Comparison of ENCODE assay signal across 16 cellular contexts in the genomic region with DNA sequence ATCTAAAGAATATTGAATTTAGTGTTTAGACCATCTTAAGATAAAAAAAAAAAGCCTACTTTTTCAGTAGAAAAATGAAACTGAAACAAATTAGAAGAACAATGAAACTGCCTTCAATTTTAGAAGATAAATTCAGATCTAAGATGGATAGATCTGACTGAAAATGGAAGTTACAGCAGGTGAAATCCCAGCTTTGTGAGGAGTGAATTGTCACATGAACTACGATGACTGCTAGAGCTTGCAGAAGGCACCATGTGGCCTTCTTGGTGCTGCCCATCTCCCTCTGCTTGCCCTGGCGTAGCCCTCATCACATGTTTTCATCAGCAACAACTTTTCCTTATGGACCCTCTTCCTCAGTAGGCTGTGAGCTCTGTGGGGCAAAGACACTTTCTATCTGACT. TPM values are rescaled to one million over a fixed set of nuclear protein-coding genes. Genes with fewer than 3 reads are reported as not detected.
DNase-seq lines count a peak whose midpoint lies in the region; ATAC-seq, FAIRE-seq and TF ChIP-seq lines count a peak whose summit lies in the region.
"Had no signal": no experiment of that assay in that cellular context is flagged by ENCODE, and none has a peak within 500 bp of the region (broad histone marks: within the 10 kb centered on the region; RNA-seq: fewer than 3 reads in every experiment).

No MANE protein-coding gene starts in this region.

- no peak for TF ChIP-seq RAD21 in GM12878 (IDR thresholded peaks at IDR 0.05; ENCODE audit: insufficient read depth, low read depth, low read length)

- peak; percentile 61 for DNase-seq in activated CD4-positive, alpha-beta T cell treated with anti-CD3 and anti-CD28 coated beads, Interleukin-2, amount 10 ng/mL, durations not matched to agents 24 days and 14 days
- DNase-seq in activated CD4-positive, alpha-beta T cell treated with anti-CD3 and anti-CD28 coated beads for 1 hour = no peak
- DNase-seq in GM12878 (ENCODE audit: low read depth, low spot score) (no peak), RKO (ENCODE audit: low spot score) (no peak)
- no peak for DNase-seq in stimulated activated naive CD4-positive, alpha-beta T cell (lab: John Stamatoyannopoulos, UW)
- DNase-seq: activated CD4-positive, alpha-beta T cell treated with anti-CD3 and anti-CD28 coated beads for 48 hours; head of caudate nucleus; NCI-H226 had no signal

- H2AFZ ChIP-seq in GM12878 (ENCODE audit: control insufficient read depth, low read depth, low read length) = no peak overlapping the region
- H2AFZ ChIP-seq: GM23338 had no signal

- ATAC-seq in GM19023 (IDR thresholded peaks at IDR 0.05; ENCODE audit: unreplicated experiment) = peak; percentile 64
- ATAC-seq in HG03280 (IDR thresholded peaks at IDR 0.05; ENCODE audit: unreplicated experiment) = peak; percentile 71
- peak; percentile 68 for ATAC-seq in GM12878
- ATAC-seq in gastroesophageal sphincter = no peak
- ATAC-seq: A549, GM23338 had no signal

- H3K4me3 ChIP-seq in GM12878 (no peak overlapping the region), gastroesophageal sphincter (no peak overlapping the region)
- H3K4me3 ChIP-seq: A549, GM23338 had no signal

- in situ Hi-C loops in GM12878 (cut with MboI) = no loop called here

- H3K27me3 ChIP-seq in GM12878 (replicated peaks in 1 of 2; ENCODE audit: control insufficient read depth in 2 of 2, insufficient read depth in 2 of 2, low read length in 1 of 2) (no peaks in the 10 kb centered on the region), gastroesophageal sphincter (no peaks in the 10 kb centered on the region)

- no peaks in the 10 kb centered on the region for H3K36me3 ChIP-seq in GM12878 (ENCODE audit: control insufficient read depth in 2 of 2, insufficient read depth in 2 of 2, low read length in 1 of 2)
- H3K36me3 ChIP-seq in gastroesophageal sphincter = no peaks in the 10 kb centered on the region

- no peak for TF ChIP-seq CTCF in GM12878 (IDR thresholded peaks at IDR 0.05 in 2 of 3, conservative IDR thresholded peaks at IDR 0.05 in 1 of 3; ENCODE audit: control insufficient read depth in 2 of 3, extremely low read depth in 1 of 3, insufficient read depth in 1 of 3, low read depth in 3 of 3, low read length in 3 of 3)
- no peak for TF ChIP-seq CTCF in gastroesophageal sphincter (IDR thresholded peaks at IDR 0.05)

- peak overlapping the region; percentile 57 for H3K4me3 Mint-ChIP-seq in activated CD4-positive, alpha-beta T cell treated with anti-CD3 and anti-CD28 coated beads, Interleukin-2, amount 10 ng/mL, durations not matched to agents 24 days and 14 days
- H3K4me3 Mint-ChIP-seq: GM23338 had no signal

- H3K4me1 ChIP-seq in GM12878 (ENCODE audit: control insufficient read depth, insufficient read depth, low read length) = no peaks in the 10 kb centered on the region
- no peaks in the 10 kb centered on the region for H3K4me1 ChIP-seq in gastroesophageal sphincter
- H3K4me1 ChIP-seq: A549 had no signal

- SMC1A ChIA-PET in GM12878 (lab: Charles Lee; ENCODE audit: uncharacterized antibody, unreplicated experiment) = interaction anchor here (3.5 kb wide), 1 partner anchor 20 kb away, joined by 11 read pairs; no protein-coding TSS in a partner anchor

- intact Hi-C loops in activated CD4-positive, alpha-beta T cell treated with anti-CD3 and anti-CD28 coated beads, Interleukin-2, amount 10 ng/mL, durations not matched to agents 24 days and 14 days (cut with micrococcal nuclease) = loop anchor here (5.0 kb wide), 2 partner anchors 472 to 722 kb away; no protein-coding TSS in a partner anchor
- intact Hi-C loops in GM12878 (cut with micrococcal nuclease; ENCODE audit: unreplicated experiment) = no loop called here

- no peaks in the 10 kb centered on the region for H3K27me3 Mint-ChIP-seq in activated CD4-positive, alpha-beta T cell treated with anti-CD3 and anti-CD28 coated beads, Interleukin-2, amount 10 ng/mL, durations not matched to agents 24 days and 14 days
- H3K27me3 Mint-ChIP-seq: progenitor cell of endocrine pancreas had no signal

- peaks cover 3% of the 10 kb centered on the region for H3K9me3 Mint-ChIP-seq in activated CD4-positive, alpha-beta T cell treated with anti-CD3 and anti-CD28 coated beads, Interleukin-2, amount 10 ng/mL, durations not matched to agents 24 days and 14 days
- H3K9me3 Mint-ChIP-seq: GM23338 had no signal

- H4K20me1 ChIP-seq in GM12878 (ENCODE audit: control insufficient read depth, insufficient read depth) = no peaks in the 10 kb centered on the region

- POLR2A ChIA-PET in GM12878 (lab: Charles Lee) = no interaction called here

- BruUV-seq in GM12878 (replicated peaks; lab: Mats Ljungman, UMichigan) = no TSS peak

- FAIRE-seq in GM12878 (lab: Jason Lieb, UNC) = no peak
- FAIRE-seq: A549 had no signal

- TF ChIP-seq POLR2A in GM12878 (IDR thresholded peaks at IDR 0.05; ENCODE audit: low read depth, low read length) (no peak), gastroesophageal sphincter (IDR thresholded peaks at IDR 0.05) (no peak)

- H3K4me2 ChIP-seq in GM12878 (ENCODE audit: control insufficient read depth, insufficient read depth) = no peak overlapping the region
- H3K4me2 ChIP-seq: A549, GM23338 had no signal

- H3K79me2 ChIP-seq in GM12878 (ENCODE audit: control insufficient read depth, insufficient read depth, low read length) = no peaks in the 10 kb centered on the region

- H3K9me3 ChIP-seq in GM12878 (replicated peaks; ENCODE audit: control insufficient read depth, insufficient read depth, low read length) = no peaks in the 10 kb centered on the region
- no peaks in the 10 kb centered on the region for H3K9me3 ChIP-seq in gastroesophageal sphincter
- H3K9me3 ChIP-seq: A549 had no signal

- WGBS in GM12878 (ENCODE audit: insufficient coverage, insufficient replicate concordance, low lambda C conversion rate, missing lambda C conversion rate) = 25% methylated on average over 2 of the region's 2 CpGs
- WGBS in gastroesophageal sphincter (ENCODE audit: low coverage in 1 of 2), 2 donors = 73 to 100% methylated on average over 1 to 2 of the region's 2 CpGs

- RAD21 ChIA-PET in GM12878 (lab: Charles Lee; ENCODE audit: unreplicated experiment) = interaction anchor here (0.7 to 1.5 kb wide), 4 partner anchors 19 to 580 kb away, joined by 3 to 4 read pairs (median 3); no protein-coding TSS in a partner anchor

- H3K4me1 Mint-ChIP-seq in activated CD4-positive, alpha-beta T cell treated with anti-CD3 and anti-CD28 coated beads, Interleukin-2, amount 10 ng/mL, durations not matched to agents 24 days and 14 days = peaks cover 13% of the 10 kb centered on the region
- H3K4me1 Mint-ChIP-seq: GM23338 had no signal

- H3K27ac ChIP-seq in GM12878 (ENCODE audit: control insufficient read depth, insufficient read depth) (no peak overlapping the region), gastroesophageal sphincter (no peak overlapping the region)
- H3K27ac ChIP-seq: A549 had no signal

- TF ChIP-seq EP300 in GM12878 (IDR thresholded peaks at IDR 0.05; ENCODE audit: borderline replicate concordance in 1 of 2, control insufficient read depth in 1 of 2, low read depth in 2 of 2, low read length in 2 of 2) = no peak
- no peak for TF ChIP-seq EP300 in gastroesophageal sphincter (IDR thresholded peaks at IDR 0.05)

- CTCF ChIA-PET in GM12878 (lab: Yijun Ruan, JAX) = no interaction called here

- no peaks in the 10 kb centered on the region for H3K36me3 Mint-ChIP-seq in activated CD4-positive, alpha-beta T cell treated with anti-CD3 and anti-CD28 coated beads, Interleukin-2, amount 10 ng/mL, durations not matched to agents 24 days and 14 days (ENCODE audit: low read depth)

- H3K27ac Mint-ChIP-seq in activated CD4-positive, alpha-beta T cell treated with anti-CD3 and anti-CD28 coated beads, Interleukin-2, amount 10 ng/mL, durations not matched to agents 24 days and 14 days = peak overlapping the region; percentile 47
- H3K27ac Mint-ChIP-seq: GM23338, progenitor cell of endocrine pancreas had no signal

- H3K9ac ChIP-seq in GM12878 (ENCODE audit: control insufficient read depth, insufficient read depth, low read length) = no peak overlapping the region

TF ChIP-seq in GM12878, 131 proteins besides CTCF, POLR2A, EP300 and RAD21:
- TF ChIP-seq JUNB (IDR thresholded peaks at IDR 0.05) (0 out of 2 replicates have a peak, but pooled peaks have one; percentile 17), MYC (IDR thresholded peaks at IDR 0.05; ENCODE audit: insufficient read depth, insufficient read length, insufficient replicate concordance, low read length, severe bottlenecking) (no peak), ASH2L (IDR thresholded peaks at IDR 0.05; ENCODE audit: borderline replicate concordance, low read depth) (no peak), IKZF1 (conservative IDR thresholded peaks at IDR 0.05) (0 out of 2 replicates have a peak, but pooled peaks have one; percentile 15), IKZF2 (IDR thresholded peaks at IDR 0.05) (peak in 1 of 2 experiments; percentile 17; a peak in 1 of 4 replicates), RAD51 (IDR thresholded peaks at IDR 0.05) (peak; percentile 30; the same call in 1 of the 2 replicates)

RNA-seq across cellular contexts. Expression of gene EMCN, which starts 51.4 kb away (rescaled TPM):
- not detected in 2 replicates for total RNA-seq in activated CD4-positive, alpha-beta T cell treated with anti-CD3 and anti-CD28 coated beads, Interleukin-2, amount 10 ng/mL, durations not matched to agents 24 days and 14 days
- total RNA-seq in GM12878 (2013; cell fraction: nucleolus; rRNA removed) = not detected in 2 replicates
- not detected in 2 replicates for total RNA-seq in GM12878 (2014; rRNA removed)
- total RNA-seq in GM12878 (2014; rRNA removed; fragmentation: Illumina TruSeq; extraction: Trizol) = not detected in 2 replicates
- not detected in 2 replicates for total RNA-seq in GM12878 (2021)
- not detected for polyA plus RNA-seq in GM12878 (2011; ENCODE audit: low read depth)
- not detected in 2 replicates for polyA plus RNA-seq in GM12878 (2011; rRNA removed)
- polyA plus RNA-seq in GM12878 (2011; cell fraction: cytosol; rRNA removed) = not detected in 2 replicates
- polyA plus RNA-seq in GM12878 (2011; cell fraction: nucleus; rRNA removed) = not detected in 2 replicates
- not detected in 2 replicates for polyA plus RNA-seq in GM12878 (2012)
- not detected in 2 replicates for polyA plus RNA-seq in GM12878 (2014; fragmentation: Illumina TruSeq; extraction: Trizol)
- polyA plus RNA-seq in GM12878 (2014; fragmentation: Nextera tagmentation; extraction: Ambion mirVana) = not detected
- not detected in 2 replicates for polyA plus RNA-seq in GM12878 (2014; rRNA removed)
- not detected for polyA plus RNA-seq in GM12878 (2016; fragmentation: Nextera tagmentation; extraction: Ambion mirVana)
- not detected in 2 replicates for polyA minus RNA-seq in GM12878 (2011; rRNA and poly(A)+ RNA removed)
- polyA minus RNA-seq in GM12878 (2011; cell fraction: cytosol; rRNA and poly(A)+ RNA removed) = not detected in 2 replicates
- not detected in 2 replicates for polyA minus RNA-seq in GM12878 (2011; cell fraction: nucleus; rRNA and poly(A)+ RNA removed)
- 10 to 100 TPM in 3 of 4 donors, 1 to 10 TPM in 1; 5.3 to 26.8 (median 23.1) TPM for total RNA-seq in gastroesophageal sphincter
- total RNA-seq: epithelial cell of proximal tubule, GM23338, OCI-LY7, progenitor cell of endocrine pancreas had no signal
- polyA plus RNA-seq: A549, GM23338 had no signal
